21 cellular contexts compared by ENCODE assay signal in genomic region chr1:229674042-229674441, GRCh38.
"Had no signal": no experiment of that assay in that cellular context is flagged by ENCODE, and none has a peak within 500 bp of the region (broad histone marks: within the 10 kb centered on the region; RNA-seq: fewer than 3 reads in every experiment).

No MANE protein-coding gene starts in this region.

- H3K27ac ChIP-seq: gastrocnemius medialis, heart left ventricle, left lung, neutrophil, pancreas, right lobe of liver, tibial artery had no signal

- FAIRE-seq: pancreas, small intestine had no signal

- H3K4me1 ChIP-seq: gastrocnemius medialis, left lung, pancreas, right lobe of liver had no signal

- H3K36me3 Mint-ChIP-seq: natural killer cell; stimulated activated effector memory CD8-positive, alpha-beta T cell treated with anti-CD3 and anti-CD28 coated beads, Interleukin-12 subunit alpha, Interleukin-12 subunit beta, amount 100 ng/mL, for 72 hours had no signal

- H3K9me3 Mint-ChIP-seq: activated B cell treated with CpG ODN at 0.5 μM for 24 hours; activated T-helper 1 cell treated with anti-CD3 and anti-CD28 coated beads, Interleukin-12 subunit alpha, Interleukin-12 subunit beta, Interleukin-2, Interleukin-4 antibody, amounts not matched to agents 30 ng/mL and 10 ng/mL and 1 ng/mL, durations not matched to agents 14 hours and 24 hours and 36 hours; natural killer cell; stimulated activated effector memory CD8-positive, alpha-beta T cell treated with anti-CD3 and anti-CD28 coated beads, Interleukin-12 subunit alpha, Interleukin-12 subunit beta, amount 100 ng/mL, for 72 hours had no signal

- H3K27ac Mint-ChIP-seq: activated B cell treated with CpG ODN at 0.5 μM for 24 hours; activated T-helper 1 cell treated with anti-CD3 and anti-CD28 coated beads, Interleukin-12 subunit alpha, Interleukin-12 subunit beta, Interleukin-2, Interleukin-4 antibody, amounts not matched to agents 30 ng/mL and 10 ng/mL and 1 ng/mL, durations not matched to agents 14 hours and 24 hours and 36 hours; natural killer cell; stimulated activated effector memory CD8-positive, alpha-beta T cell treated with anti-CD3 and anti-CD28 coated beads, Interleukin-12 subunit alpha, Interleukin-12 subunit beta, amount 100 ng/mL, for 72 hours had no signal

- H3K36me3 ChIP-seq: gastrocnemius medialis, heart left ventricle, left lung, neutrophil, pancreas, right lobe of liver, tibial artery had no signal

- H3K4me3 ChIP-seq: gastrocnemius medialis, heart left ventricle, left lung, pancreas, right lobe of liver, tibial artery had no signal

- H3K4me3 Mint-ChIP-seq: activated B cell treated with CpG ODN at 0.5 μM for 24 hours; activated T-helper 1 cell treated with anti-CD3 and anti-CD28 coated beads, Interleukin-12 subunit alpha, Interleukin-12 subunit beta, Interleukin-2, Interleukin-4 antibody, amounts not matched to agents 30 ng/mL and 10 ng/mL and 1 ng/mL, durations not matched to agents 14 hours and 24 hours and 36 hours; natural killer cell; stimulated activated effector memory CD8-positive, alpha-beta T cell treated with anti-CD3 and anti-CD28 coated beads, Interleukin-12 subunit alpha, Interleukin-12 subunit beta, amount 100 ng/mL, for 72 hours had no signal

- H3K27me3 ChIP-seq: gastrocnemius medialis, heart left ventricle, left lung, neutrophil, pancreas, right lobe of liver, tibial artery had no signal

- ATAC-seq: esophagus mucosa; gastrocnemius medialis; heart left ventricle; left lung; natural killer cell; pancreas; right lobe of liver; SK-N-SH treated with all-trans-retinoic acid at 6 μM for 48 hours; stimulated activated effector memory CD8-positive, alpha-beta T cell treated with anti-CD3 and anti-CD28 coated beads, Interleukin-12 subunit alpha, Interleukin-12 subunit beta, amount 100 ng/mL, for 72 hours had no signal

- H3K4me1 Mint-ChIP-seq: activated B cell treated with CpG ODN at 0.5 μM for 24 hours; natural killer cell; stimulated activated effector memory CD8-positive, alpha-beta T cell treated with anti-CD3 and anti-CD28 coated beads, Interleukin-12 subunit alpha, Interleukin-12 subunit beta, amount 100 ng/mL, for 72 hours had no signal

- H3K9me3 ChIP-seq: gastrocnemius medialis, heart left ventricle, left lung, neutrophil, pancreas, right lobe of liver, tibial artery had no signal

- H3K27me3 Mint-ChIP-seq: activated B cell treated with CpG ODN at 0.5 μM for 24 hours had no signal

- DNase-seq: activated B cell treated with CpG ODN at 0.5 μM for 24 hours; activated CD4-positive, alpha-beta T cell treated with anti-CD3 and anti-CD28 coated beads for 48 hours; activated CD8-positive, alpha-beta memory T cell treated with anti-CD3 and anti-CD28 coated beads, Interleukin-2, amount 50 U/mL, for 4 hours; effector CD8-positive, alpha-beta T cell; gastrocnemius medialis; heart left ventricle; left lung; natural killer cell; pancreas; right lobe of liver; small intestine; stimulated activated CD4-positive, alpha-beta T cell treated with anti-CD3 and anti-CD28 coated beads, Interleukin-15, amount 100 ng/mL, for 24 hours; stimulated activated CD4-positive, alpha-beta T cell treated with anti-CD3 and anti-CD28 coated beads, Interleukin-4, amount 100 ng/mL, for 1 hour; T-helper 1 cell; T-helper 9 cell; tibial artery had no signal
